ENCODE assay signal across 12 cellular contexts in genomic region chr20:37994512-37994911, GRCh38. TPM values are rescaled to one million over a fixed set of nuclear protein-coding genes. Genes with fewer than 3 reads are reported as not detected.
DNase-seq lines count a peak whose midpoint lies in the region; ATAC-seq and TF ChIP-seq lines count a peak whose summit lies in the region.
"Had no signal": no experiment of that assay in that cellular context is flagged by ENCODE, and none has a peak within 500 bp of the region (broad histone marks: within the 10 kb centered on the region; RNA-seq: fewer than 3 reads in every experiment).

No MANE protein-coding gene starts in this region.

- H3K27me3 Mint-ChIP-seq in progenitor cell of endocrine pancreas, result no peaks in the 10 kb centered on the region

- peaks cover 11% of the 10 kb centered on the region for H3K4me1 Mint-ChIP-seq in progenitor cell of endocrine pancreas (ENCODE audit: low read depth)

- DNase-seq in ELR (ENCODE audit: low read depth), result peak; percentile 74
- peak; percentile 41 for DNase-seq in NCI-H510A (lab: John Stamatoyannopoulos, UW)
- DNase-seq in dermis blood vessel endothelial cell, result peak; percentile 52
- no peak for DNase-seq in progenitor cell of endocrine pancreas (ENCODE audit: low spot score, unreplicated experiment)
- DNase-seq in NCI-H345 (lab: John Stamatoyannopoulos, UW), result no peak
- DNase-seq in cardiac septum (ENCODE audit: low spot score), result no peak
- DNase-seq in NCI-H128 (lab: John Stamatoyannopoulos, UW; ENCODE audit: unreplicated experiment), result no peak
- DNase-seq: left cardiac atrium, NCI-H774, T-helper 1 cell, testis had no signal

- no peak for TF ChIP-seq CTCF in progenitor cell of endocrine pancreas (IDR thresholded peaks at IDR 0.05; ENCODE audit: unreplicated experiment)

- H3K36me3 Mint-ChIP-seq in progenitor cell of endocrine pancreas (ENCODE audit: insufficient read depth), result peaks cover 17% of the 10 kb centered on the region

- H3K4me3 Mint-ChIP-seq in progenitor cell of endocrine pancreas (ENCODE audit: low read depth), result no peak overlapping the region

- ATAC-seq in HG03442 (IDR thresholded peaks at IDR 0.05; ENCODE audit: unreplicated experiment), result no peak
- ATAC-seq: left cardiac atrium had no signal

- H3K27ac Mint-ChIP-seq in progenitor cell of endocrine pancreas, result peak overlapping the region; percentile 29

- intact Hi-C loops in cardiac septum (cut with DNase I), result loop anchor here (5.0 to 10.0 kb wide), 5 partner anchors 92 to 432 kb away; partner anchors contain the start of gene VSTM2L

- H3K9me3 Mint-ChIP-seq in progenitor cell of endocrine pancreas (ENCODE audit: low read depth), result no peaks in the 10 kb centered on the region

RNA-seq across cellular contexts. Expression of gene TTI1, which starts 38.7 kb away (rescaled TPM):
- total RNA-seq in dermis blood vessel endothelial cell (18.5 and 22.2 TPM in 2 replicates), progenitor cell of endocrine pancreas (45.8 and 51.9 TPM in 2 replicates), cardiac septum (11.4 TPM)

RNA-seq across cellular contexts. Expression of gene RPRD1B, which starts 39.0 kb away (rescaled TPM):
- total RNA-seq in dermis blood vessel endothelial cell, result 17.7 and 22.1 TPM in 2 replicates
- total RNA-seq in progenitor cell of endocrine pancreas, result 31.7 and 37.4 TPM in 2 replicates
- 62.2 TPM for total RNA-seq in cardiac septum

Comparison
In these comparisons a context has a peak if more than half of its experiments do, and no peak if none do; other contexts are left out.
1. DNase-seq: peak in ELR (single experiment), NCI-H510A (single experiment) and dermis blood vessel endothelial cell (single experiment); none in progenitor cell of endocrine pancreas (single experiment), NCI-H345 (single experiment), cardiac septum (single experiment) and NCI-H128 (single experiment).